8 cellular contexts compared by ENCODE assay signal in genomic region chr15:75578206-75578947, GRCh38. TPM values are rescaled to one million over a fixed set of nuclear protein-coding genes. Genes with fewer than 3 reads are reported as not detected.
DNase-seq lines count a peak whose midpoint lies in the region; ATAC-seq, FAIRE-seq and TF ChIP-seq lines count a peak whose summit lies in the region.

No MANE protein-coding gene starts in this region.

- H3K9ac ChIP-seq in neural progenitor cell = peak overlapping the region; percentile 77

- H3K27me3 ChIP-seq in neural progenitor cell = no peaks in the 10 kb centered on the region

- peaks cover 24% of the 10 kb centered on the region for H3K4me1 ChIP-seq in A549
- H3K4me1 ChIP-seq in neural progenitor cell = peaks cover 25% of the 10 kb centered on the region

- H3K9me3 ChIP-seq in A549 (no peaks in the 10 kb centered on the region), neural progenitor cell (ENCODE audit: low read depth) (no peaks in the 10 kb centered on the region)

- WGBS in A549 (ENCODE audit: missing lambda C conversion rate) = 1% methylated on average over 57 of the region's 77 CpGs

- H3K79me2 ChIP-seq in neural progenitor cell (ENCODE audit: low read depth) = peaks cover 49% of the 10 kb centered on the region

- peaks cover 19% of the 10 kb centered on the region for H3K4me1 Mint-ChIP-seq in neural progenitor cell

- FAIRE-seq in A549 (lab: Jason Lieb, UNC) = no peak

- H3K27ac ChIP-seq in A549 (peak overlapping the region; percentile 96 to 97), neural progenitor cell (peak overlapping the region; percentile 46)

- CTCF ChIA-PET in A549 (lab: Yijun Ruan, JAX) = interaction anchor here (0.5 to 2.6 kb wide), 29 partner anchors 8 to 210 kb away, joined by 3 to 22 read pairs (median 4); partner anchors contain the start of genes MAN2C1 and SNUPN

- H3K4me3 ChIP-seq in A549 (peak overlapping the region; percentile 67), fibroblast of mammary gland (ENCODE audit: control insufficient read depth, low read depth, low read length) (peak overlapping the region; percentile 89), neural progenitor cell (peak overlapping the region; percentile 97)

- no peak for TF ChIP-seq RAD21 in A549 (conservative IDR thresholded peaks at IDR 0.05 in 1 of 2, IDR thresholded peaks at IDR 0.05 in 1 of 2)

- H3K4me2 ChIP-seq in A549 (peak overlapping the region; percentile 70), neural progenitor cell (peak overlapping the region; percentile 98)

- DNase-seq in A549 (ENCODE audit: low read depth in 1 of 2, low spot score in 1 of 2) (peak in 1 of 2 experiments; percentile 36), LoVo (ENCODE audit: low spot score) (peak; percentile 39), fibroblast of mammary gland (ENCODE audit: low read depth) (no peak), neural progenitor cell (ENCODE audit: low spot score) (peak; percentile 70), kidney glomerular epithelial cell (lab: John Stamatoyannopoulos, UW) (no peak), EL (no peak)
- peak; percentile 37 to 56 for DNase-seq in activated T-cell treated with anti-CD3 and anti-CD28 coated beads, Interleukin-2, amount 50 U/mL, for 48 hours

- no peak for TF ChIP-seq CTCF in A549 (IDR thresholded peaks at IDR 0.05)
- no peak for TF ChIP-seq CTCF in fibroblast of mammary gland (conservative IDR thresholded peaks at IDR 0.05; ENCODE audit: control insufficient read depth, insufficient read depth, low read depth, low read length)
- TF ChIP-seq CTCF in neural progenitor cell (IDR thresholded peaks at IDR 0.05) = no peak

- H3K27ac Mint-ChIP-seq in neural progenitor cell = peak overlapping the region; percentile 97

- peaks cover 4% of the 10 kb centered on the region for H3K36me3 Mint-ChIP-seq in neural progenitor cell

- H3K4me3 Mint-ChIP-seq in neural progenitor cell = peak overlapping the region; percentile 98

- H3K9me3 Mint-ChIP-seq in neural progenitor cell = no peaks in the 10 kb centered on the region

- ATAC-seq in A549 (peak; percentile 49 to 60), GM18505 (IDR thresholded peaks at IDR 0.05; ENCODE audit: unreplicated experiment) (no peak)

- POLR2A ChIA-PET in A549 (lab: Yijun Ruan, JAX) = interaction anchor here (0.9 to 2.8 kb wide), 11 partner anchors 9 to 210 kb away, joined by 3 to 30 read pairs (median 7); partner anchors contain the start of genes IMP3, MAN2C1, SIN3A and SNUPN

- peaks cover 32% of the 10 kb centered on the region for H3F3A ChIP-seq in neural progenitor cell (ENCODE audit: low read depth)

- TF ChIP-seq POLR2A in A549 (IDR thresholded peaks at IDR 0.05; ENCODE audit: low read length) (peak; percentile 28; the same call in 1 of the 2 replicates), GM18505 (IDR thresholded peaks at IDR 0.05; ENCODE audit: borderline replicate concordance, extremely low read depth, insufficient read depth, insufficient read length) (peak; percentile 15)

- peak overlapping the region; percentile 91 for H2AFZ ChIP-seq in neural progenitor cell (replicated peaks)

- no peaks in the 10 kb centered on the region for H3K36me3 ChIP-seq in neural progenitor cell

- peaks cover 6% of the 10 kb centered on the region for H3K27me3 Mint-ChIP-seq in neural progenitor cell (ENCODE audit: insufficient read depth, low read depth)

- no peak for TF ChIP-seq EP300 in A549 (IDR thresholded peaks at IDR 0.05)

- H4K20me1 ChIP-seq in neural progenitor cell (ENCODE audit: low read depth) = peaks cover 10% of the 10 kb centered on the region

TF ChIP-seq in A549, 52 proteins besides CTCF, POLR2A, EP300 and RAD21:
- TF ChIP-seq HOXA7 (CRISPR knock-in tag; IDR thresholded peaks at IDR 0.05) = no peak
- no peak for TF ChIP-seq MYC (IDR thresholded peaks at IDR 0.05; ENCODE audit: borderline replicate concordance, low read length)
- no peak for TF ChIP-seq CBX2 (IDR thresholded peaks at IDR 0.05; ENCODE audit: borderline replicate concordance, low read depth)
- TF ChIP-seq JUN (IDR thresholded peaks at IDR 0.05) = peak in 1 of 2 experiments; percentile 14; a peak in 1 of 5 replicates
- TF ChIP-seq HMGXB4 (CRISPR knock-in tag; IDR thresholded peaks at IDR 0.05; ENCODE audit: borderline replicate concordance) = peak; percentile 65; the same call in 1 of the 2 replicates
- TF ChIP-seq TP53 (CRISPR knock-in tag; IDR thresholded peaks at IDR 0.05) = 0 out of 2 replicates have a peak, but pooled peaks have one; percentile 35

RNA-seq across cellular contexts. Expression of gene PTPN9, which starts 0.7 kb away (rescaled TPM):
- polyA plus RNA-seq in A549 (2011; rRNA removed) = 60.2 and 71.2 TPM in 2 replicates
- polyA plus RNA-seq in A549 (2012; cell fraction: cytosol; rRNA removed) = 27.7 and 47.2 TPM in 2 replicates
- polyA plus RNA-seq in A549 (2012; cell fraction: nucleus; rRNA removed) = 27.3 and 40.0 TPM in 2 replicates
- 25.5 to 31.1 TPM (median 29.5 TPM) in 3 replicates for polyA plus RNA-seq in A549 (2017; fragmentation: RNase III; extraction: RNeasy Plus Mini Kit Qiagen cat#74134 plus additional on column Dnase treatment)
- polyA minus RNA-seq in A549 (2011; rRNA and poly(A)+ RNA removed) = 104 and 109 TPM in 2 replicates
- total RNA-seq in neural progenitor cell (ENCODE audit: low replicate concordance) = 8.6 and 11.4 TPM in 2 replicates

RNA-seq across cellular contexts. Expression of gene SNUPN, which starts 47.1 kb away (rescaled TPM):
- polyA plus RNA-seq in A549 (2011; rRNA removed) (33.6 and 38.5 TPM in 2 replicates), A549 (2017; fragmentation: RNase III; extraction: RNeasy Plus Mini Kit Qiagen cat#74134 plus additional on column Dnase treatment) (29.2 to 30.1 TPM (median 30.1 TPM) in 3 replicates)
- polyA plus RNA-seq in A549 (2012; cell fraction: cytosol; rRNA removed) = 21.7 and 25.1 TPM in 2 replicates
- 11.1 and 16.7 TPM in 2 replicates for polyA plus RNA-seq in A549 (2012; cell fraction: nucleus; rRNA removed)
- polyA minus RNA-seq in A549 (2011; rRNA and poly(A)+ RNA removed) = 16.4 and 18.2 TPM in 2 replicates
- total RNA-seq in neural progenitor cell (ENCODE audit: low replicate concordance) = 18.4 and 20.7 TPM in 2 replicates

Comparison
In these comparisons a context has a peak if more than half of its experiments do, and no peak if none do; other contexts are left out.
1. DNase-seq: peak in LoVo (single experiment), activated T-cell treated with anti-CD3 and anti-CD28 coated beads, Interleukin-2, amount 50 U/mL, for 48 hours (2 of 2) and neural progenitor cell (single experiment); none in fibroblast of mammary gland (single experiment), kidney glomerular epithelial cell (single experiment) and EL (single experiment).
2. Peak in every context shown above with its lines, with median percentiles within 50 percentile points of each other: H3K4me3 ChIP-seq.